Comparison of ENCODE assay signal across 17 cellular contexts in genomic region chr10:6179078-6179477, GRCh38. TPM values are rescaled to one million over a fixed set of nuclear protein-coding genes. Genes with fewer than 3 reads are reported as not detected.
DNase-seq lines count a peak whose midpoint lies in the region; ATAC-seq and TF ChIP-seq lines count a peak whose summit lies in the region.
"Had no signal": no experiment of that assay in that cellular context is flagged by ENCODE, and none has a peak within 500 bp of the region (broad histone marks: within the 10 kb centered on the region; RNA-seq: fewer than 3 reads in every experiment).

No MANE protein-coding gene starts in this region.

- H3K4me3 ChIP-seq in CD4-positive, CD25-positive, alpha-beta regulatory T cell (ENCODE audit: low read depth, low read length): no peak overlapping the region
- H3K4me3 ChIP-seq in gastrocnemius medialis: no peak overlapping the region
- H3K4me3 ChIP-seq: SJSA1 had no signal

- TF ChIP-seq CTCF in Calu3 (IDR thresholded peaks at IDR 0.05; ENCODE audit: unreplicated experiment) (no peak), gastrocnemius medialis (IDR thresholded peaks at IDR 0.05 in 4 of 5, conservative IDR thresholded peaks at IDR 0.05 in 1 of 5) (no peak)

- DNase-seq in CD4-positive, CD25-positive, alpha-beta regulatory T cell: no peak
- no peak for DNase-seq in Calu3
- DNase-seq in erythroblast (lab: John Stamatoyannopoulos, UW): no peak
- no peak for DNase-seq in gastrocnemius medialis
- no peak for DNase-seq in HUDEP-2 (lab: John Stamatoyannopoulos, UW; ENCODE audit: unreplicated experiment in 76 of 76)
- DNase-seq in DMS153 (lab: John Stamatoyannopoulos, UW): no peak
- DNase-seq: CD8-positive, alpha-beta T cell; GOT3; NCI-H1092; NCI-H1436; NCI-H187 treated with DMSO at 0.1 percent for 48 hours; NCI-H2107; NCI-H446 treated with DMSO at 0.1 percent for 48 hours; NCI-H526 treated with DMSO at 0.1 percent for 48 hours; OCI-M1 had no signal

- intact Hi-C loops in Calu3 (cut with micrococcal nuclease; ENCODE audit: unreplicated experiment): no loop called here
- intact Hi-C loops in gastrocnemius medialis (cut with DNase I; ENCODE audit: low total_unique reads): no loop called here

- H3K9me3 ChIP-seq in CD4-positive, CD25-positive, alpha-beta regulatory T cell (ENCODE audit: control insufficient read depth in 2 of 2, low read length in 2 of 2): no peaks in the 10 kb centered on the region
- H3K9me3 ChIP-seq in gastrocnemius medialis: no peaks in the 10 kb centered on the region
- H3K9me3 ChIP-seq: SJSA1 had no signal

- BruUV-seq in Calu3 (replicated peaks; lab: Mats Ljungman, UMichigan): no TSS peak

- peaks cover 6 to 43% (median 22%) of the 10 kb centered on the region in 4 donors for H3K4me1 Mint-ChIP-seq in CD4-positive, CD25-positive, alpha-beta regulatory T cell
- H3K4me1 Mint-ChIP-seq in Calu3 (ENCODE audit: low read depth, unreplicated experiment): no peaks in the 10 kb centered on the region

- peak overlapping the region; percentile 20 to 82 (median 44) for H3K27ac Mint-ChIP-seq in CD4-positive, CD25-positive, alpha-beta regulatory T cell
- peak overlapping the region; percentile 22 for H3K27ac Mint-ChIP-seq in Calu3 (ENCODE audit: unreplicated experiment)

- in situ Hi-C loops in gastrocnemius medialis (cut with MboI; ENCODE audit: low sequenced_read_pairs in 4 of 4): loop anchor here in 1 of 4 donors (25.0 kb wide), 1 partner anchor 1517 kb away; no protein-coding TSS in a partner anchor

- no peak overlapping the region for H3K27ac ChIP-seq in CD4-positive, CD25-positive, alpha-beta regulatory T cell (ENCODE audit: insufficient read depth, low read length, poor library complexity, severe bottlenecking)
- H3K27ac ChIP-seq in gastrocnemius medialis: peak overlapping the region; percentile 96 to 99 (median 99)
- H3K27ac ChIP-seq: SJSA1 had no signal

- H3K4me1 ChIP-seq in CD4-positive, CD25-positive, alpha-beta regulatory T cell (ENCODE audit: control insufficient read depth, insufficient read depth, low read length, poor library complexity, severe bottlenecking): peaks cover 4% of the 10 kb centered on the region
- peaks cover 70% of the 10 kb centered on the region in 2 donors for H3K4me1 ChIP-seq in gastrocnemius medialis

- H3K9me3 Mint-ChIP-seq in CD4-positive, CD25-positive, alpha-beta regulatory T cell: no peaks in the 10 kb centered on the region
- no peaks in the 10 kb centered on the region for H3K9me3 Mint-ChIP-seq in Calu3 (ENCODE audit: low read depth, unreplicated experiment)
- H3K9me3 Mint-ChIP-seq: CD8-positive, alpha-beta T cell had no signal

- H3K27me3 Mint-ChIP-seq in CD4-positive, CD25-positive, alpha-beta regulatory T cell: no peaks in the 10 kb centered on the region
- no peaks in the 10 kb centered on the region for H3K27me3 Mint-ChIP-seq in Calu3 (ENCODE audit: unreplicated experiment)

- TF ChIP-seq POLR2A in erythroblast (IDR thresholded peaks at IDR 0.05; ENCODE audit: low read length): peak; percentile 18
- TF ChIP-seq POLR2A in gastrocnemius medialis (IDR thresholded peaks at IDR 0.05): no peak

- H3K36me3 ChIP-seq in CD4-positive, CD25-positive, alpha-beta regulatory T cell (ENCODE audit: control insufficient read depth, insufficient read depth, low read length): no peaks in the 10 kb centered on the region
- no peaks in the 10 kb centered on the region for H3K36me3 ChIP-seq in gastrocnemius medialis

- H3K36me3 Mint-ChIP-seq in CD4-positive, CD25-positive, alpha-beta regulatory T cell: peaks cover 5% of the 10 kb centered on the region
- H3K36me3 Mint-ChIP-seq in Calu3 (ENCODE audit: insufficient read depth, unreplicated experiment): peaks cover 16% of the 10 kb centered on the region

- H3K27me3 ChIP-seq in CD4-positive, CD25-positive, alpha-beta regulatory T cell (ENCODE audit: control insufficient read depth, insufficient read depth, low read length): no peaks in the 10 kb centered on the region
- no peaks in the 10 kb centered on the region for H3K27me3 ChIP-seq in gastrocnemius medialis
- H3K27me3 ChIP-seq: SJSA1 had no signal

- CTCF ChIA-PET in Calu3 (lab: Charles Lee): interaction anchor here (0.6 kb wide), 1 partner anchor 203 kb away, joined by 3 read pairs; no protein-coding TSS in a partner anchor

- H3K4me3 Mint-ChIP-seq in CD4-positive, CD25-positive, alpha-beta regulatory T cell: no peak overlapping the region
- H3K4me3 Mint-ChIP-seq in Calu3 (ENCODE audit: low read depth, unreplicated experiment): no peak overlapping the region
- H3K4me3 Mint-ChIP-seq: CD8-positive, alpha-beta T cell had no signal

- ATAC-seq in CD4-positive, CD25-positive, alpha-beta regulatory T cell (ENCODE audit: low read depth in 2 of 2): no peak
- ATAC-seq in gastrocnemius medialis (no peak), HG03095 (IDR thresholded peaks at IDR 0.05; ENCODE audit: unreplicated experiment) (no peak)
- ATAC-seq: CD8-positive, alpha-beta T cell had no signal

RNA-seq across cellular contexts. Expression of gene PFKFB3, which starts 23.7 kb away (rescaled TPM):
- total RNA-seq in CD4-positive, CD25-positive, alpha-beta regulatory T cell: 96.3 TPM
- polyA plus RNA-seq in CD4-positive, CD25-positive, alpha-beta regulatory T cell: 1 to 10 TPM; 2.8 to 6.2 (median 3.9) TPM
- total RNA-seq in Calu3 (2022): 273 and 293 TPM in 2 replicates
- total RNA-seq in gastrocnemius medialis: 1,000 to 10,000 TPM in 1 of 4 donors, 100 to 1,000 TPM in 3; 218 to 1,159 (median 337) TPM
